ENCODE assay signal across 8 cellular contexts in the genomic region with DNA sequence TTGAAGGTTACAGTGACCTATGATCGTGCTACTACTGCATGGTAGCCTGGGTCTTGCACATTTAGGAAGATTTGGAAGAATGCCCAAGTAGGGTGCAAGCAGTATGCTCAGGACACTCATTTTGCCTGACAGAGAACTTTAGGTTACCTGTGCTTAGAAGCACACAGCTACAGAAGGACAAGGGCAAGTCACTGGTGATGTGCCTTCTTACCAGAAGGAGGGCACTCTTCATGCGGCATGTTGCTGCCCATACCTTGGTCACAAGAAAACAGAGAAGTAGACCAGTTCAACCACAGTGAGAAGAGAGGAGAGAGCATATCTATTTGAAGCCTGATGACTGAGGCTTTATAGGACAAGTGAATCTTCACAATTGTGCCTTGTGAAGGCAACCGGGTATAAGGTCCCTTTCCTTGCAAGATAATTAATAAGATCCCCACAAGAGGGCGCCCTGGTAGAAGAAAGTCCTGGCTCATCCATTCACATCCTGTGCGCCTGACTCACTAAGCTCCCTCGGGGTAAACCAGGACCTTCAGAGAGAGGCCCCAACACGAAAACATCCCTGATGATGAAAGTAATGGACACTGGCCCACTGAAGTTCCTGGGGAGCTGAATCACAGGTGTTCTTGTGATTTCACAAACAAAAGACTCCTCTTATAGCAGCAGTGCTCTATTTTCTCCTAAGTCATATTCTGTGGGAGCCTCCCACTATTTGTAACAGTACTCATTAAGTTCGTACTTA. TPM values are rescaled to one million over a fixed set of nuclear protein-coding genes. Genes with fewer than 3 reads are reported as not detected.
DNase-seq lines count a peak whose midpoint lies in the region; ATAC-seq, FAIRE-seq and TF ChIP-seq lines count a peak whose summit lies in the region.

No MANE protein-coding gene starts in this region.

- no peak for TF ChIP-seq EP300 in H1 (IDR thresholded peaks at IDR 0.05; ENCODE audit: borderline replicate concordance in 1 of 2, low read depth in 2 of 2, low read length in 2 of 2)

- H2AFZ ChIP-seq in H1 (ENCODE audit: low read length) = peak overlapping the region; percentile 76; the same call in 1 of the 2 replicates

- ATAC-seq in GM19395 (IDR thresholded peaks at IDR 0.05; ENCODE audit: unreplicated experiment) (peak; percentile 95), HG03469 (IDR thresholded peaks at IDR 0.05; ENCODE audit: unreplicated experiment) (peak; percentile 76)
- peak; percentile 91 for ATAC-seq in activated CD8-positive, alpha-beta T cell treated with anti-CD3 and anti-CD28 coated beads for 36 hours

- no peak overlapping the region for H2BK5ac ChIP-seq in H1 (ENCODE audit: low read depth, low read length)

- peak; percentile 57 to 67 (median 64) for DNase-seq in CD4-positive, alpha-beta memory T cell
- DNase-seq in NCI-H748 treated with DMSO at 0.1 percent for 48 hours (lab: John Stamatoyannopoulos, UW) (peak; percentile 49), H1 (ENCODE audit: low read depth in 1 of 2, low spot score in 2 of 2) (peak; percentile 63 to 83), mesothelial cell of epicardium (ENCODE audit: low spot score in 2 of 2, unreplicated experiment in 2 of 2) (peak; percentile 48 to 77)
- DNase-seq in activated CD8-positive, alpha-beta T cell treated with anti-CD3 and anti-CD28 coated beads for 36 hours = peak; percentile 88
- DNase-seq in stimulated activated CD8-positive, alpha-beta memory T cell treated with anti-CD3 and anti-CD28 coated beads, Interleukin-2, amount 100 ng/mL, for 1 hour (ENCODE audit: low read depth in 2 of 2) = peak; percentile 47 to 49

- H3K9me3 Mint-ChIP-seq in CD4-positive, alpha-beta memory T cell = peaks cover 0 to 4% (median 0%) of the 10 kb centered on the region in 8 donors
- H3K9me3 Mint-ChIP-seq in activated CD8-positive, alpha-beta T cell treated with anti-CD3 and anti-CD28 coated beads for 36 hours = no peaks in the 10 kb centered on the region
- H3K9me3 Mint-ChIP-seq in mesothelial cell of epicardium = peaks cover 17% of the 10 kb centered on the region

- no peak overlapping the region for H3K18ac ChIP-seq in H1 (ENCODE audit: extremely low read depth, low read length)

- peak overlapping the region; percentile 43; the same call in 1 of the 2 replicates for H2AK5ac ChIP-seq in H1 (ENCODE audit: low read depth, low read length)

- no peaks in the 10 kb centered on the region for H4K20me1 ChIP-seq in H1 (replicated peaks in 1 of 2; ENCODE audit: control insufficient read depth in 1 of 2, insufficient read depth in 2 of 2, low read length in 2 of 2)

- CTCF ChIA-PET in CD4-positive, alpha-beta memory T cell (lab: Charles Lee; ENCODE audit: partially characterized antibody) = interaction anchor here (0.7 to 3.6 kb wide), 18 partner anchors 9 to 1140 kb away, joined by 3 to 21 read pairs (median 5); no protein-coding TSS in a partner anchor
- CTCF ChIA-PET in activated CD8-positive, alpha-beta T cell treated with anti-CD3 and anti-CD28 coated beads for 36 hours (lab: Charles Lee) = interaction anchor here (0.5 to 8.0 kb wide), 32 partner anchors 8 to 610 kb away, joined by 3 to 58 read pairs (median 4); partner anchors contain the start of gene NREP
- CTCF ChIA-PET in H1 (lab: Charles Lee; ENCODE audit: partially characterized antibody) = interaction anchor here (0.6 to 2.5 kb wide), 43 partner anchors 8 to 870 kb away, joined by 3 to 23 read pairs (median 4); partner anchors contain the start of genes NREP and STARD4

- H3K27me3 Mint-ChIP-seq in CD4-positive, alpha-beta memory T cell = peaks cover 1 to 3% of the 10 kb centered on the region in 2 donors
- no peaks in the 10 kb centered on the region for H3K27me3 Mint-ChIP-seq in activated CD8-positive, alpha-beta T cell treated with anti-CD3 and anti-CD28 coated beads for 36 hours
- no peaks in the 10 kb centered on the region for H3K27me3 Mint-ChIP-seq in mesothelial cell of epicardium (ENCODE audit: low read depth)

- H3K4me3 Mint-ChIP-seq in CD4-positive, alpha-beta memory T cell = peak overlapping the region in 2 of 8 donors; percentile 23 to 49
- no peak overlapping the region for H3K4me3 Mint-ChIP-seq in activated CD8-positive, alpha-beta T cell treated with anti-CD3 and anti-CD28 coated beads for 36 hours
- no peak overlapping the region for H3K4me3 Mint-ChIP-seq in mesothelial cell of epicardium

- H3K36me3 ChIP-seq in CD4-positive, alpha-beta memory T cell (ENCODE audit: insufficient read depth, low read length) = no peaks in the 10 kb centered on the region
- no peaks in the 10 kb centered on the region for H3K36me3 ChIP-seq in H1 (ENCODE audit: control insufficient read depth in 2 of 4, insufficient read depth in 4 of 4, low read length in 3 of 4)

- no peaks in the 10 kb centered on the region for H3K79me2 ChIP-seq in H1 (ENCODE audit: control insufficient read depth in 1 of 2, insufficient read depth in 2 of 2, low read length in 2 of 2)

- peaks cover 13% of the 10 kb centered on the region for H3K4me1 ChIP-seq in CD4-positive, alpha-beta memory T cell (ENCODE audit: insufficient read depth, low read length)
- H3K4me1 ChIP-seq in H1 (replicated peaks in 1 of 4; ENCODE audit: control insufficient read depth in 3 of 4, insufficient read depth in 4 of 4, low read length in 3 of 4) = peaks cover 1 to 15% (median 11%) of the 10 kb centered on the region in 4 experiments; a peak in 6 of 7 replicates

- no peak overlapping the region for H2BK120ac ChIP-seq in H1 (replicated peaks; ENCODE audit: low read depth, low read length)

- H4K8ac ChIP-seq in H1 (ENCODE audit: extremely low read depth, insufficient read depth, low read length) = no peak overlapping the region

- H3K4me3 ChIP-seq in CD4-positive, alpha-beta memory T cell (ENCODE audit: low read length in 2 of 2) = no peak overlapping the region
- no peak overlapping the region for H3K4me3 ChIP-seq in H1 (ENCODE audit: extremely low read depth in 1 of 4, insufficient read depth in 2 of 4, low read depth in 3 of 4, low read length in 4 of 4)

- no peak overlapping the region for H3K27ac Mint-ChIP-seq in CD4-positive, alpha-beta memory T cell
- H3K27ac Mint-ChIP-seq in activated CD8-positive, alpha-beta T cell treated with anti-CD3 and anti-CD28 coated beads for 36 hours = peak overlapping the region; percentile 63
- peak overlapping the region; percentile 75 for H3K27ac Mint-ChIP-seq in mesothelial cell of epicardium

- no peaks in the 10 kb centered on the region for H3K79me1 ChIP-seq in H1 (ENCODE audit: low read depth, low read length)

- TF ChIP-seq POLR2A in H1 (IDR thresholded peaks at IDR 0.05; ENCODE audit: control extremely low read depth in 1 of 2, low read depth in 2 of 2, low read length in 2 of 2) = no peak

- no peak overlapping the region for H3K14ac ChIP-seq in H1 (ENCODE audit: insufficient read length)

- H3K9ac ChIP-seq in H1 (replicated peaks in 1 of 4; ENCODE audit: extremely low read depth in 1 of 4, low read depth in 3 of 4, low read length in 3 of 4) = no peak overlapping the region

- H3K27me3 ChIP-seq in CD4-positive, alpha-beta memory T cell (ENCODE audit: insufficient read depth, low read length) = no peaks in the 10 kb centered on the region
- no peaks in the 10 kb centered on the region for H3K27me3 ChIP-seq in H1 (replicated peaks in 1 of 4; ENCODE audit: control insufficient read depth in 3 of 4, extremely low read depth in 1 of 4, insufficient read depth in 3 of 4, low read length in 3 of 4)

- peak; percentile 75 for TF ChIP-seq CTCF in activated CD8-positive, alpha-beta T cell treated with anti-CD3 and anti-CD28 coated beads for 36 hours (IDR thresholded peaks at IDR 0.05)
- TF ChIP-seq CTCF in H1 (IDR thresholded peaks at IDR 0.05; ENCODE audit: control extremely low read depth in 1 of 3, insufficient read depth in 1 of 3, low read depth in 1 of 3, low read length in 3 of 3) (peak; percentile 35 to 69 (median 63)), mesothelial cell of epicardium (IDR thresholded peaks at IDR 0.05; ENCODE audit: unreplicated experiment) (peak; percentile 73)

- no peaks in the 10 kb centered on the region for H3K36me3 Mint-ChIP-seq in CD4-positive, alpha-beta memory T cell
- H3K36me3 Mint-ChIP-seq in activated CD8-positive, alpha-beta T cell treated with anti-CD3 and anti-CD28 coated beads for 36 hours (ENCODE audit: low read depth) = no peaks in the 10 kb centered on the region
- peaks cover 1% of the 10 kb centered on the region for H3K36me3 Mint-ChIP-seq in mesothelial cell of epicardium

- peak; percentile 60 for FAIRE-seq in H1 (lab: Jason Lieb, UNC)

- no peak overlapping the region for H3K56ac ChIP-seq in H1 (replicated peaks; ENCODE audit: insufficient read length, low read depth, low read length)

- POLR2A ChIA-PET in CD4-positive, alpha-beta memory T cell (lab: Charles Lee; ENCODE audit: partially characterized antibody) = no interaction called here
- POLR2A ChIA-PET in activated CD8-positive, alpha-beta T cell treated with anti-CD3 and anti-CD28 coated beads for 36 hours (lab: Charles Lee) = no interaction called here
- POLR2A ChIA-PET in H1 (lab: Charles Lee; ENCODE audit: partially characterized antibody) = interaction anchor here (0.9 to 1.3 kb wide), 2 partner anchors 38 to 207 kb away, joined by 3 to 4 read pairs; no protein-coding TSS in a partner anchor

- no peaks in the 10 kb centered on the region for H3K9me3 ChIP-seq in CD4-positive, alpha-beta memory T cell (ENCODE audit: control insufficient read depth in 1 of 2, low read length in 2 of 2)
- no peaks in the 10 kb centered on the region for H3K9me3 ChIP-seq in H1 (ENCODE audit: insufficient read depth in 2 of 2, low read depth in 1 of 2, low read length in 1 of 2)

- intact Hi-C loops in CD4-positive, alpha-beta memory T cell (cut with micrococcal nuclease) = loop anchor here (1.0 to 5.0 kb wide), 2 partner anchors 393 to 597 kb away; no protein-coding TSS in a partner anchor
- intact Hi-C loops in activated CD8-positive, alpha-beta T cell treated with anti-CD3 and anti-CD28 coated beads for 36 hours (cut with micrococcal nuclease) = loop anchor here (1.0 kb wide), 1 partner anchor 597 kb away; no protein-coding TSS in a partner anchor

- WGBS in H1 (ENCODE audit: extremely low coverage in 1 of 2, insufficient coverage in 1 of 2, insufficient read length in 1 of 2, insufficient replicate concordance in 2 of 2, low coverage in 1 of 2, low lambda C conversion rate in 2 of 2, missing lambda C conversion rate in 1 of 2), 2 experiments = 46% methylated on average over 8 of the region's 8 CpGs; no CpG with 5 or more reads in 1 of the 2 experiments

- peak overlapping the region; percentile 22 for H4K91ac ChIP-seq in H1 (replicated peaks; ENCODE audit: insufficient read length, low read length)

- H2BK12ac ChIP-seq in H1 (ENCODE audit: low read depth, low read length) = peak overlapping the region; percentile 69; the same call in 1 of the 2 replicates

- H3K4me1 Mint-ChIP-seq in CD4-positive, alpha-beta memory T cell = peaks cover 10 to 25% (median 20%) of the 10 kb centered on the region in 4 donors
- peaks cover 25% of the 10 kb centered on the region for H3K4me1 Mint-ChIP-seq in activated CD8-positive, alpha-beta T cell treated with anti-CD3 and anti-CD28 coated beads for 36 hours (ENCODE audit: low read depth)
- H3K4me1 Mint-ChIP-seq in mesothelial cell of epicardium = peaks cover 31% of the 10 kb centered on the region

- H3K4me2 ChIP-seq in H1 (ENCODE audit: insufficient read depth in 1 of 2, low read depth in 2 of 2, low read length in 2 of 2) = no peak overlapping the region

- H2BK15ac ChIP-seq in H1 (ENCODE audit: low read length) = no peak overlapping the region

- H3K4ac ChIP-seq in H1 (replicated peaks; ENCODE audit: insufficient read length, low read depth, low read length) = no peak overlapping the region

- no peak overlapping the region; the same call in 1 of the 2 replicates for H2BK20ac ChIP-seq in H1 (ENCODE audit: low read length)

- no peak overlapping the region for H3K27ac ChIP-seq in CD4-positive, alpha-beta memory T cell (ENCODE audit: low read depth, low read length)
- H3K27ac ChIP-seq in H1 (ENCODE audit: low read depth, low read length) = no peak overlapping the region

- TF ChIP-seq RAD21 in H1 (IDR thresholded peaks at IDR 0.05 in 1 of 2, conservative IDR thresholded peaks at IDR 0.05 in 1 of 2; ENCODE audit: low read depth in 2 of 2, low read length in 2 of 2) = peak; percentile 87 to 91

- no peaks in the 10 kb centered on the region for H3K23me2 ChIP-seq in H1 (ENCODE audit: low read depth, low read length)

- no peak overlapping the region for H3K23ac ChIP-seq in H1 (ENCODE audit: insufficient read length)

- H4K5ac ChIP-seq in H1 (ENCODE audit: insufficient read length, low read depth, low read length) = no peak overlapping the region

RNA-seq across cellular contexts. Expression of gene STARD4, which starts 38.1 kb away (rescaled TPM):
- 10 to 100 TPM; 12.4 to 17.2 TPM for total RNA-seq in CD4-positive, alpha-beta memory T cell
- 1 to 10 TPM; 4.5 to 5.5 TPM for polyA plus RNA-seq in CD4-positive, alpha-beta memory T cell
- total RNA-seq in activated CD8-positive, alpha-beta T cell treated with anti-CD3 and anti-CD28 coated beads for 36 hours = 100 to 1,000 TPM; 132 TPM
- 47.4 and 47.9 TPM in 2 replicates for total RNA-seq in H1 (2021; fragmentation: NEBNext Ultra II Directional; extraction: Animal tissue kit (Norgen Biotek cat#: 25700))
- polyA plus RNA-seq in H1 (2011; rRNA removed) = 10.4 and 10.8 TPM in 2 replicates
- polyA plus RNA-seq in H1 (2011; cell fraction: cytosol; rRNA removed) = 21.0 TPM
- 14.7 TPM for polyA plus RNA-seq in H1 (2011; cell fraction: nucleus; rRNA removed)
- polyA plus RNA-seq in H1 (2012, experiment 1 of 2) = 23.7 to 51.0 TPM (median 31.2 TPM) in 4 replicates
- polyA plus RNA-seq in H1 (2012, experiment 2 of 2) = 2.4 TPM
- 33.8 TPM for polyA plus RNA-seq in H1 (2013, experiment 1 of 2)
- 33.7 TPM for polyA plus RNA-seq in H1 (2013, experiment 2 of 2)
- 23.0 and 38.9 TPM in 2 replicates for polyA minus RNA-seq in H1 (2011; rRNA and poly(A)+ RNA removed)
- polyA minus RNA-seq in H1 (2011; cell fraction: cytosol; rRNA and poly(A)+ RNA removed) = 14.2 TPM
- 30.2 TPM for polyA minus RNA-seq in H1 (2011; cell fraction: nucleus; rRNA and poly(A)+ RNA removed)
- total RNA-seq in mesothelial cell of epicardium = 65.8 to 68.4 TPM (median 67.4 TPM) in 3 replicates

Comparison
In these comparisons a context has a peak if more than half of its experiments do, and no peak if none do; other contexts are left out.
1. H3K27ac Mint-ChIP-seq: peak in activated CD8-positive, alpha-beta T cell treated with anti-CD3 and anti-CD28 coated beads for 36 hours (single experiment) and mesothelial cell of epicardium (single experiment); none in CD4-positive, alpha-beta memory T cell (0 of 7).
2. Peak in every context shown above with its lines, with median percentiles within 50 percentile points of each other: DNase-seq, ATAC-seq and CTCF ChIP-seq.